In the genomic region with DNA sequence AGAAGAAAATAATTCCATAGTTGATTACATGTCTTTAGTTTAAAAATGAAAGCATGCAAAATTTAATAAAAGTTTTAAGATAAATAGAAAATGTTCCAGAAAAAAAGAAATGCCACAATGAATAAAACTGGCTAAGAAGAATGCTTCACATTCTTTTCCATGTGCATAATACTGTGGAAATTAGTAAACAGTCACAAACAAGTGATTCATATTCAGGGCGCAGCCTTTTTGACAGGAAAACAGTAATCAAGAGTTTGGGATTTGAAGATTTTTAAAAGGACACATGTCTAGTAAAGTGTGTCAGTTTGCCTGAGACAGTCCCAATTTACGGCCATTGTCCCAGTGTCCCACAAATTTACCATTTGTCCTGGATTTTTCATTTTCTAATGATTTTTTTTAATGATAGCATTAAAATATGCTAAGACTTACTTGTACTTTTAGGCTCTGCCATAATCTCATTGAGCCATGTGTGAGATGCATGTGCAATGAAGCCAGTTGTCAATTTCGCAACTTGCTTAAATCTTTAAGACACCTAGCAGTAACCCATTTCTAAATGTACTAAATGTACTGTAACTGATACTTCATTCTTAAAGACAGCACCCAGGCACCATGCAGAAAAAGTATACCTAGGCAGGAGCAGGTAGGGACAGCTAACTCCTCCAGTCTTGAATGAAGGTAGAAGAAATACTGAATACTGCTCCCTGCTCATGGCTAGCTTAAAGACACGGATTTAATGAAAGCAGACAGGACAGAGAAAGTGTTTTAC, we compare ENCODE assay signal across 14 cellular contexts. TPM values are rescaled to one million over a fixed set of nuclear protein-coding genes. Genes with fewer than 3 reads are reported as not detected.
A peak's percentile ranks its signal among the peaks of the same experiment; 100 is the strongest.
DNase-seq lines count a peak whose midpoint lies in the region; ATAC-seq lines count a peak whose summit lies in the region.
"Had no signal": no experiment of that assay in that cellular context is flagged by ENCODE, and none has a peak within 500 bp of the region (broad histone marks: within the 10 kb centered on the region; RNA-seq: fewer than 3 reads in every experiment).

No MANE protein-coding gene starts in this region.

- H3K4me3 Mint-ChIP-seq in activated T-cell treated with anti-CD3 and anti-CD28 coated beads, Interleukin-2, amount 50 U/mL, for 72 hours, result peak overlapping the region in 1 of 2 donors; percentile 32

- peaks cover 2% of the 10 kb centered on the region for H3K9me3 ChIP-seq in skeletal muscle satellite cell (replicated peaks; ENCODE audit: low read length)
- H3K9me3 ChIP-seq: ovary had no signal

- H3K27me3 ChIP-seq in skeletal muscle satellite cell (ENCODE audit: control insufficient read depth, insufficient read depth, low read length), result no peaks in the 10 kb centered on the region
- H3K27me3 ChIP-seq: ovary had no signal

- DNase-seq in activated T-cell treated with anti-CD3 and anti-CD28 coated beads, Interleukin-2, amount 50 U/mL, for 72 hours, result no peak
- DNase-seq in activated T-cell treated with anti-CD3 and anti-CD28 coated beads for 4 hours (no peak), OCI-M1 (lab: John Stamatoyannopoulos, UW) (peak; percentile 18), epidermal melanocyte (ENCODE audit: insufficient read length, low spot score) (peak; percentile 21), putamen (ENCODE audit: low spot score) (no peak), UCSD-AML1 (lab: John Stamatoyannopoulos, UW; ENCODE audit: unreplicated experiment) (no peak)
- DNase-seq: activated CD8-positive, alpha-beta memory T cell treated with anti-CD3 and anti-CD28 coated beads for 24 hours; amniotic stem cell; NCI-H1048; NCI-H524 treated with DMSO at 0.1 percent for 48 hours; ovary; substantia nigra had no signal

- peaks cover 2 to 4% of the 10 kb centered on the region in 2 donors for H3K9me3 Mint-ChIP-seq in activated T-cell treated with anti-CD3 and anti-CD28 coated beads, Interleukin-2, amount 50 U/mL, for 72 hours

- ATAC-seq in activated T-cell treated with anti-CD3 and anti-CD28 coated beads, Interleukin-2, amount 50 U/mL, for 72 hours (replicated peaks in 1 of 2), result no peak
- ATAC-seq in GM21786 (IDR thresholded peaks at IDR 0.05; ENCODE audit: unreplicated experiment), result no peak

- peaks cover 43% of the 10 kb centered on the region for H3K4me1 ChIP-seq in skeletal muscle satellite cell (ENCODE audit: control insufficient read depth, insufficient read depth, low read length)

- H3K4me3 ChIP-seq in skeletal muscle satellite cell (ENCODE audit: low read length), result peak overlapping the region; percentile 27
- H3K4me3 ChIP-seq: ovary had no signal

- peak overlapping the region; percentile 69 for H3K9ac ChIP-seq in skeletal muscle satellite cell (ENCODE audit: low read depth, low read length)

- H3K36me3 ChIP-seq in skeletal muscle satellite cell (ENCODE audit: insufficient read depth, low read length), result no peaks in the 10 kb centered on the region
- H3K36me3 ChIP-seq: ovary had no signal

- H3K4me1 Mint-ChIP-seq in activated T-cell treated with anti-CD3 and anti-CD28 coated beads, Interleukin-2, amount 50 U/mL, for 72 hours (ENCODE audit: low read depth), result peaks cover 9% of the 10 kb centered on the region

- H3K4me2 ChIP-seq in skeletal muscle satellite cell (ENCODE audit: low read length), result peak overlapping the region; percentile 67

- peaks cover 3 to 7% of the 10 kb centered on the region in 2 donors for H3K36me3 Mint-ChIP-seq in activated T-cell treated with anti-CD3 and anti-CD28 coated beads, Interleukin-2, amount 50 U/mL, for 72 hours (ENCODE audit: insufficient read depth in 2 of 2)

- H3K27me3 Mint-ChIP-seq in activated T-cell treated with anti-CD3 and anti-CD28 coated beads, Interleukin-2, amount 50 U/mL, for 72 hours (ENCODE audit: low read depth), result no peaks in the 10 kb centered on the region

- peak overlapping the region; percentile 33 for H3K27ac Mint-ChIP-seq in activated T-cell treated with anti-CD3 and anti-CD28 coated beads, Interleukin-2, amount 50 U/mL, for 72 hours

RNA-seq across cellular contexts. Expression of a gene that starts 46.9 kb away (rescaled TPM):
- total RNA-seq in activated T-cell treated with anti-CD3 and anti-CD28 coated beads, Interleukin-2, amount 50 U/mL, for 72 hours, result 1 to 10 TPM; 5.2 to 5.4 TPM
- 4.8 and 6.1 TPM in 2 replicates for total RNA-seq in skeletal muscle satellite cell (2012; rRNA removed)

Comparison
In these comparisons a context has a peak if more than half of its experiments do, and no peak if none do; other contexts are left out.
1. DNase-seq: peak in OCI-M1 (single experiment) and epidermal melanocyte (single experiment); none in activated T-cell treated with anti-CD3 and anti-CD28 coated beads, Interleukin-2, amount 50 U/mL, for 72 hours (0 of 2), activated T-cell treated with anti-CD3 and anti-CD28 coated beads for 4 hours (single experiment), putamen (single experiment) and UCSD-AML1 (single experiment).